Comparison of ENCODE assay signal across 16 cellular contexts in the genomic region with DNA sequence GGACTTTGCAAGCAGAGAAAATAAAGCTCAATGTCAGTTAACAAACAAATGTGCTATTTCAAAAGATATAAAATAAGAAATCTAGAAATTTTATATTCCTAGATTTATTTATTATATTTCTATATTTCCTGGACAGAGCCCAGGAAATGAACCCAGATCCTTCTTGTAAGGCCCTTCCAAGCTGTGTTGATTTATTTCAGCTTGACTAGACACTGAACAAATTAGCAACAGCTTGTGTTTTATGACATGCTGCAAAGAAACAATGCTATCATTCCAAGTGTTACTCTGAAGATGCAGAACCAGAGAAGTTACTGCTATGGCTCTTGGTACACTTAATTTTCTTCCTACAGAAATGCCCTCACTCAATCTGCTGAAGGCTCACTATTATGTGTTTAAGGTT.
"Had no signal": no experiment of that assay in that cellular context is flagged by ENCODE, and none has a peak within 500 bp of the region (broad histone marks: within the 10 kb centered on the region; RNA-seq: fewer than 3 reads in every experiment).

No MANE protein-coding gene starts in this region.

- DNase-seq: activated B cell treated with CpG ODN at 0.5 μM for 24 hours; activated CD4-positive, alpha-beta T cell treated with anti-CD3 and anti-CD28 coated beads for 48 hours; activated CD8-positive, alpha-beta T cell treated with anti-CD3 and anti-CD28 coated beads for 36 hours; activated gamma-delta T cell treated with Interleukin-2 at 50 U/mL for 16 hours; aorta; cerebellar nuclear complex; effector memory CD4-positive, alpha-beta T cell; left lung; mammary epithelial cell; naive B cell; stimulated activated CD4-positive, alpha-beta T cell treated with anti-CD3 and anti-CD28 coated beads, Interleukin-12 subunit alpha, Interleukin-12 subunit beta, amount 100 ng/mL, for 4 hours; stimulated activated CD4-positive, alpha-beta T cell treated with anti-CD3 and anti-CD28 coated beads, Interleukin-2, amount 100 ng/mL, for 24 hours had no signal

- H3K9me3 ChIP-seq: left lung, neutrophil had no signal

- H3K27ac ChIP-seq: epithelial cell of prostate, left lung, neutrophil had no signal

- ATAC-seq: activated CD8-positive, alpha-beta T cell treated with anti-CD3 and anti-CD28 coated beads for 36 hours; left lung had no signal

- H3K4me3 ChIP-seq: left lung had no signal

- H3K36me3 ChIP-seq: left lung, neutrophil had no signal

- H3K27ac Mint-ChIP-seq: activated B cell treated with CpG ODN at 0.5 μM for 24 hours; activated CD8-positive, alpha-beta T cell treated with anti-CD3 and anti-CD28 coated beads for 36 hours; dendritic cell treated with granulocyte-macrophage colony-stimulating factor and Interleukin-4, amounts not matched to agents 40 ng/mL and 50 ng/mL, for 4 days; naive B cell had no signal

- H3K27me3 Mint-ChIP-seq: activated naive CD8-positive, alpha-beta T cell had no signal

- H3K4me3 Mint-ChIP-seq: activated B cell treated with CpG ODN at 0.5 μM for 24 hours; activated CD8-positive, alpha-beta T cell treated with anti-CD3 and anti-CD28 coated beads for 36 hours; activated naive CD8-positive, alpha-beta T cell; dendritic cell treated with granulocyte-macrophage colony-stimulating factor and Interleukin-4, amounts not matched to agents 40 ng/mL and 50 ng/mL, for 4 days; naive B cell had no signal

- H3K36me3 Mint-ChIP-seq: activated naive CD8-positive, alpha-beta T cell had no signal

- H3K9me3 Mint-ChIP-seq: activated B cell treated with CpG ODN at 0.5 μM for 24 hours; dendritic cell treated with granulocyte-macrophage colony-stimulating factor and Interleukin-4, amounts not matched to agents 40 ng/mL and 50 ng/mL, for 4 days had no signal
